In the genomic region with DNA sequence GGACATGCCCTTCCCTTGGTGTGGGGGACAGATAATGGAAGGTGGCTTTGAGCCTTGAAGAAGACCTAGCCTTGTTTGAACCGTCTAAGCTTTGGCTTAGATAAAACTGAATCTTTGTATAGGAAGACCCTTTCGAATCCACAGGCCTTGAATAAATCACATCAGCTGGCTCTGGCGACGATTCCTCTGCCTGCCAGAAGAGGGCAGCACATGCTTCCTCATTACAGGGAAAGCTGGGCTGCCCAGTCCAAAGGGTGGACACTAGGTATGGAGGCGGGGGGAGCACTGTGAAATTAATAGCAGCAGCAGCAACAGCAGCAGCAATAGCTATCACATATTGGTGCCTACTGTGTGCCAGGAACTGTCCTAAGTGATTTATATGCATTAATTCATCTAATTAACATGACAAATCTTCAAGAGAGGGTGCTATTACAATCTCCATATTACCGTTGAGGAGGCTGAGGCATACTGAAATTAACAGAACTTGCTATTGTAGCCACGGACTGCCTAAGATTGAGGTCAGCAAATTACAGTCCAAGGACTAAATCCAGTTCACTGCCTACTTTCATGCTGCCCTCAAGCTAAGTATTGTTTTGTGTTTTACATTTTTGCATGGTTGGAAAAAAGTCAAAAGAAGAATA, we compare ENCODE assay signal across 1 cellular context.
TF ChIP-seq lines count a peak whose summit lies in the region.

No MANE protein-coding gene starts in this region.

TF ChIP-seq in HCT116, 20 proteins besides CTCF, POLR2A, EP300 and RAD21 (continued from another document):
- TF ChIP-seq ZBTB33 (IDR thresholded peaks at IDR 0.05; ENCODE audit: extremely low read depth, insufficient replicate concordance, low read length) (no peak), CBX3 (IDR thresholded peaks at IDR 0.05; ENCODE audit: low read depth) (no peak), POLR2AphosphoS5 (IDR thresholded peaks at IDR 0.05; ENCODE audit: low read depth, low read length) (no peak), REST (IDR thresholded peaks at IDR 0.05; ENCODE audit: low read depth) (no peak), ZNF274 (IDR thresholded peaks at IDR 0.05; ENCODE audit: low read depth, low read length) (no peak), JUND (IDR thresholded peaks at IDR 0.05) (no peak), CEBPB (IDR thresholded peaks at IDR 0.05; ENCODE audit: low read depth) (no peak), TCF7L2 (IDR thresholded peaks at IDR 0.05; ENCODE audit: borderline replicate concordance, extremely low read depth, insufficient read depth, insufficient read length) (no peak), MAX (IDR thresholded peaks at IDR 0.05) (no peak), EGR1 (IDR thresholded peaks at IDR 0.05; ENCODE audit: low read depth) (no peak), SRF (IDR thresholded peaks at IDR 0.05; ENCODE audit: low read depth) (no peak), ZFX (IDR thresholded peaks at IDR 0.05) (no peak), ELF1 (IDR thresholded peaks at IDR 0.05; ENCODE audit: borderline replicate concordance, low read depth) (no peak), EZH2 (IDR thresholded peaks at IDR 0.05) (no peak), FOSL1 (IDR thresholded peaks at IDR 0.05; ENCODE audit: low read depth) (no peak), YY1 (IDR thresholded peaks at IDR 0.05; ENCODE audit: extremely low read depth, insufficient replicate concordance, low read depth, low read length) (no peak)
